8 cellular contexts compared by ENCODE assay signal in the genomic region with DNA sequence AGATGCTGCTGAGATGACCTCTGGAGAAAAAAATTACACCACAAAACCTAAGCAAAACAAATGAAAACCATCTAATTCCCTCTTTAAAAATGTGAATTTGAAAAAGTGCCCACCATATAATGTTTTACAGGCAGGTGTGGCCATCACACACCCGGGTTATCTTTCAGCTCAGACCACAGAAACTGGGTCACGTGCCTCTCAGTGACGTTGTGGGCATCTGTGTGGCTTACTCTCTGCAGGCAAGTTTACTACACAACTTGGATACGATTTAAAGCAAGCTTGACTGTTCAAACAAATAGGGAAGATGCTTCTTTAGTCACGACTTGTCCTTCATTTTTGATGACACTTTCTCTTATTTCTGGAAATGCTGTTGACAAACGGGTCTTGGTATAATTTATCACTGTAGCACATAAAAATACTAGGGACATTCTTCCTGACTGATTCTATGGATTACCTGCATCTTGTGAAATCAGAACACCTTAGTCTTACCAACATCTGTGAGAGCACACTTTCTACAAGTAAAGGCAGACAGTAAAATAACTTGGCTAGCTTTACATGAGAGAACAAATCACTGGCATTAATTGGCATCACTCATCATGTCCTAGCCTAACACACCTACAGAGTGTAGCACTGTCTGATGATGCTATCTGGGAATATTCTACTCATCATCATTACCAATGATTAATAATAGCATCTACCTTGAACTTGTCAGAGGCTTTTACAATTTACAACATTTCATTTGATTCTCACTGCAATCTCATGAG.
DNase-seq lines count a peak whose midpoint lies in the region; ATAC-seq, FAIRE-seq and TF ChIP-seq lines count a peak whose summit lies in the region.

No MANE protein-coding gene starts in this region.

- DNase-seq in T follicular helper cell (ENCODE audit: low read depth) (peak; percentile 18), RCC 7860 (ENCODE audit: low spot score) (no peak), epidermal melanocyte (ENCODE audit: insufficient read length, low spot score) (no peak), A673 (ENCODE audit: low spot score) (no peak), AG20443 (ENCODE audit: low spot score) (no peak)
- DNase-seq in effector CD4-positive, alpha-beta T cell, result peak; percentile 57

- no peak for FAIRE-seq in RCC 7860 (lab: Jason Lieb, UNC)

- no peaks in the 10 kb centered on the region for H3K36me3 ChIP-seq in A673 (ENCODE audit: insufficient read depth, low read length, poor library complexity, severe bottlenecking)

- POLR2A ChIA-PET in A673 (lab: Charles Lee; ENCODE audit: low non-redundant PET), result interaction anchor here (0.5 kb wide), 1 partner anchor 53 kb away, joined by 13 read pairs; no protein-coding TSS in a partner anchor

- H3K4me3 ChIP-seq in A673 (ENCODE audit: low read depth, low read length, poor library complexity, severe bottlenecking), result no peak overlapping the region

- H3K9me3 ChIP-seq in A673 (ENCODE audit: low read depth, low read length, poor library complexity, severe bottlenecking), result no peaks in the 10 kb centered on the region

- CTCF ChIA-PET in A673 (lab: Charles Lee), result no interaction called here

- intact Hi-C loops in A673 (cut with micrococcal nuclease; ENCODE audit: unreplicated experiment), result no loop called here

- ATAC-seq in GM18861 (IDR thresholded peaks at IDR 0.05; ENCODE audit: unreplicated experiment) (peak; percentile 99), HG02840 (IDR thresholded peaks at IDR 0.05; ENCODE audit: low FRiP score, unreplicated experiment) (peak; percentile 96)

- no TSS peak for BruUV-seq in A673 (replicated peaks; lab: Mats Ljungman, UMichigan)

- no peak for TF ChIP-seq CTCF in A673 (conservative IDR thresholded peaks at IDR 0.05; ENCODE audit: low read depth, low read length)

- peaks cover under 1% of the 10 kb centered on the region for H3K4me1 ChIP-seq in A673 (ENCODE audit: insufficient read depth, low read length, poor library complexity, severe bottlenecking)

- no peak overlapping the region for H3K27ac ChIP-seq in A673 (ENCODE audit: low read depth, low read length, poor library complexity, severe bottlenecking)

- no peaks in the 10 kb centered on the region for H3K27me3 ChIP-seq in A673 (replicated peaks; ENCODE audit: insufficient read depth, low read depth, low read length, poor library complexity)

Comparison
In these comparisons a context has a peak if more than half of its experiments do, and no peak if none do; other contexts are left out.
1. DNase-seq: peak in T follicular helper cell (single experiment) and effector CD4-positive, alpha-beta T cell (single experiment); none in RCC 7860 (single experiment), epidermal melanocyte (single experiment), A673 (single experiment) and AG20443 (single experiment).